31 cellular contexts compared by ENCODE assay signal in the genomic region with DNA sequence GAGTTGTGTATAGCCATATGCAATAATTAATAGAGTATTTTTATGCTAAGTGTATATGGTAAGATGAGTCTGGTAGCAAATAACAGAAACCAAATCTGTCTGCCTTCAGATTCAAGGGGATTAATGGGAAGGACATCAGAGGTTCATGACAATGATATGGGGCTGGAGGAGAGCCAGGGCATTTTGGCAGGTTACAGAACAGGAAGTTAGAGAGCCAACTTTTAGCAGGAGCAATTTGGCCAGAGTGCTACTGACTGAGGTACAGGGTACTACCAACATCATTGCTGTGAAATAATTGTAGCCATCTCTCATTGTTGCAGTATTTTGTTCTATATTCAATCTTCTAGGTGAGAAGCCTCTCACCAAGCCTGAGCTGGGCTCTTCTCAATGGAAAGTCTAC.
"Had no signal": no experiment of that assay in that cellular context is flagged by ENCODE, and none has a peak within 500 bp of the region (broad histone marks: within the 10 kb centered on the region; RNA-seq: fewer than 3 reads in every experiment).

No MANE protein-coding gene starts in this region.

- H3K27ac Mint-ChIP-seq: activated B cell treated with CpG ODN at 0.5 μM for 24 hours; activated CD8-positive, alpha-beta memory T cell treated with anti-CD3 and anti-CD28 coated beads, Interleukin-2, amount 10 ng/mL, durations not matched to agents 7 days and 5 days; activated CD8-positive, alpha-beta T cell treated with anti-CD3 and anti-CD28 coated beads, Interleukin-2, amount 10 ng/mL, durations not matched to agents 7 days and 5 days; activated naive CD4-positive, alpha-beta T cell treated with anti-CD3 and anti-CD28 coated beads, Interleukin-2, amount 10 ng/mL, durations not matched to agents 7 days and 5 days; activated naive CD8-positive, alpha-beta T cell; activated T-helper 1 cell treated with anti-CD3 and anti-CD28 coated beads, Interleukin-12 subunit alpha, Interleukin-12 subunit beta, Interleukin-2, Interleukin-4 antibody, amounts not matched to agents 30 ng/mL and 10 ng/mL and 1 ng/mL, durations not matched to agents 14 hours and 24 hours and 36 hours; activated T-helper 2 cell treated with anti-CD3 and anti-CD28 coated beads, Interferon-gamma antibody, Interleukin-2, Interleukin-4, amounts not matched to agents 10 μg/mL and 5 μg/mL and 100 μg/mL, durations not matched to agents 14 hours and 24 hours and 36 hours; T-helper 17 cell; T-helper 2 cell treated with Interferon-gamma antibody and Interleukin-4, amounts not matched to agents 5 μg/mL and 100 μg/mL, for 36 hours had no signal

- H3K9me3 ChIP-seq: esophagus squamous epithelium, gastroesophageal sphincter had no signal

- ATAC-seq: activated CD4-positive, CD25-positive, alpha-beta regulatory T cell treated with anti-CD3 and anti-CD28 coated beads, Interleukin-2, amount 50 U/mL, for 24 hours; activated CD8-positive, alpha-beta memory T cell treated with anti-CD3 and anti-CD28 coated beads, Interleukin-2, amount 10 ng/mL, durations not matched to agents 7 days and 5 days; activated CD8-positive, alpha-beta T cell treated with anti-CD3 and anti-CD28 coated beads, Interleukin-2, amount 10 ng/mL, durations not matched to agents 7 days and 5 days; gastroesophageal sphincter; T-helper 17 cell had no signal

- H3K36me3 Mint-ChIP-seq: activated CD8-positive, alpha-beta memory T cell treated with anti-CD3 and anti-CD28 coated beads, Interleukin-2, amount 10 ng/mL, durations not matched to agents 7 days and 5 days; activated naive CD4-positive, alpha-beta T cell treated with anti-CD3 and anti-CD28 coated beads, Interleukin-2, amount 10 ng/mL, durations not matched to agents 7 days and 5 days; activated naive CD8-positive, alpha-beta T cell had no signal

- H3K4me3 ChIP-seq: esophagus squamous epithelium, gastroesophageal sphincter, heart right ventricle had no signal

- DNase-seq: activated B cell treated with CpG ODN at 0.5 μM for 24 hours; activated CD4-positive, alpha-beta T cell treated with anti-CD3 and anti-CD28 coated beads for 48 hours; activated CD4-positive, alpha-beta T cell treated with anti-CD3 and anti-CD28 coated beads, Interleukin-2, amount 50 U/mL, for 1 hour; activated CD4-positive, alpha-beta T cell treated with anti-CD3 and anti-CD28 coated beads, Interleukin-2, amount 50 U/mL, for 48 hours; activated CD8-positive, alpha-beta memory T cell treated with anti-CD3 and anti-CD28 coated beads, Interleukin-2, amount 10 ng/mL, durations not matched to agents 7 days and 5 days; activated CD8-positive, alpha-beta memory T cell treated with anti-CD3 and anti-CD28 coated beads, Interleukin-2, amount 50 U/mL, for 4 hours; activated CD8-positive, alpha-beta T cell treated with anti-CD3 and anti-CD28 coated beads, Interleukin-2, amount 10 ng/mL, durations not matched to agents 7 days and 5 days; activated effector memory CD4-positive, alpha-beta T cell treated with anti-CD3 and anti-CD28 coated beads, Interleukin-2, amount 50 U/mL, for 16 hours; activated naive CD4-positive, alpha-beta T cell treated with anti-CD3 and anti-CD28 coated beads, Interleukin-2, amount 10 ng/mL, durations not matched to agents 7 days and 5 days; activated T-cell treated with anti-CD3 and anti-CD28 coated beads, Interleukin-2, amount 50 U/mL, for 1 hour; activated T-cell treated with anti-CD3 and anti-CD28 coated beads, Interleukin-2, amount 50 U/mL, for 48 hours; amniotic stem cell; anterior cingulate cortex; brain microvascular endothelial cell; caudate nucleus; cortex of kidney; effector CD8-positive, alpha-beta T cell; esophagus squamous epithelium; foreskin melanocyte; T-helper 1 cell; T-helper 17 cell; T1000; WERI-Rb-1 had no signal

- H3K27ac ChIP-seq: brain microvascular endothelial cell, epithelial cell of prostate, esophagus squamous epithelium, gastroesophageal sphincter, heart right ventricle, WERI-Rb-1 had no signal

- H3K27me3 Mint-ChIP-seq: activated B cell treated with CpG ODN at 0.5 μM for 24 hours; activated CD8-positive, alpha-beta memory T cell treated with anti-CD3 and anti-CD28 coated beads, Interleukin-2, amount 10 ng/mL, durations not matched to agents 7 days and 5 days; activated naive CD4-positive, alpha-beta T cell treated with anti-CD3 and anti-CD28 coated beads, Interleukin-2, amount 10 ng/mL, durations not matched to agents 7 days and 5 days; activated naive CD8-positive, alpha-beta T cell; T-helper 17 cell had no signal

- H3K27me3 ChIP-seq: brain microvascular endothelial cell, esophagus squamous epithelium, gastroesophageal sphincter, heart right ventricle had no signal

- H3K4me3 Mint-ChIP-seq: activated B cell treated with CpG ODN at 0.5 μM for 24 hours; activated CD8-positive, alpha-beta memory T cell treated with anti-CD3 and anti-CD28 coated beads, Interleukin-2, amount 10 ng/mL, durations not matched to agents 7 days and 5 days; activated CD8-positive, alpha-beta T cell treated with anti-CD3 and anti-CD28 coated beads, Interleukin-2, amount 10 ng/mL, durations not matched to agents 7 days and 5 days; activated naive CD4-positive, alpha-beta T cell treated with anti-CD3 and anti-CD28 coated beads, Interleukin-2, amount 10 ng/mL, durations not matched to agents 7 days and 5 days; activated naive CD8-positive, alpha-beta T cell; activated T-helper 1 cell treated with anti-CD3 and anti-CD28 coated beads, Interleukin-12 subunit alpha, Interleukin-12 subunit beta, Interleukin-2, Interleukin-4 antibody, amounts not matched to agents 30 ng/mL and 10 ng/mL and 1 ng/mL, durations not matched to agents 14 hours and 24 hours and 36 hours; T-helper 17 cell; T-helper 2 cell treated with Interferon-gamma antibody and Interleukin-4, amounts not matched to agents 5 μg/mL and 100 μg/mL, for 36 hours had no signal

- H3K4me1 ChIP-seq: esophagus squamous epithelium, gastroesophageal sphincter, heart right ventricle had no signal

- H3K4me1 Mint-ChIP-seq: activated B cell treated with CpG ODN at 0.5 μM for 24 hours; activated CD8-positive, alpha-beta memory T cell treated with anti-CD3 and anti-CD28 coated beads, Interleukin-2, amount 10 ng/mL, durations not matched to agents 7 days and 5 days; activated naive CD4-positive, alpha-beta T cell treated with anti-CD3 and anti-CD28 coated beads, Interleukin-2, amount 10 ng/mL, durations not matched to agents 7 days and 5 days; T-helper 17 cell had no signal

- H3K36me3 ChIP-seq: brain microvascular endothelial cell, esophagus squamous epithelium, gastroesophageal sphincter, heart right ventricle, WERI-Rb-1 had no signal

- H3K9me3 Mint-ChIP-seq: activated T-helper 1 cell treated with anti-CD3 and anti-CD28 coated beads, Interleukin-12 subunit alpha, Interleukin-12 subunit beta, Interleukin-2, Interleukin-4 antibody, amounts not matched to agents 30 ng/mL and 10 ng/mL and 1 ng/mL, durations not matched to agents 14 hours and 24 hours and 36 hours had no signal
